Comparison of ENCODE assay signal across 1 cellular context in the genomic region with DNA sequence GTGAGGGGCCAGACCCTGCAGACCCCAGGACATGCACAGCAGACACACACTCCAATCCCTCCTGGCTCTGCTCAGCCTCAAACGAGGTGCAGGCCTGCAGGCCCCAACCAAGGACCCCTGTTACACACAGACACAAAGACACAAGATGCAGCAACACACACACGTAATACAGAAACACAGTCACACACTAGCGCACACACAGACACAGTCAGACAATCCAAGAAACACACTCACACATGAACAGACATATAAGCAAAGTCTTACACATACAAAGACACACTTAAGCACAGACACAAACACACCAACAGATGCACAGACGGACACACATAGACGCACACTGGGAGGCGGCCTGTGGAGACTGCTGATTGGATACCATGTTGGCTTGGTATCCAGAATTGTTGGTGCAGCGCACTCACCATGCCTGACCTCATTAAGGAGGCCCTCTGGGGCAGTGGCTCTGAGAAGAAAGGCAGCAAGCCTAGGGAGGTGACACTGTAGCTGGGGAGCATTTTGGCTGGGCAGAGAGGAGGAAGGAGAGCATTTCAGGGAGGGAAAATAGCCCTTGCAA.
TF ChIP-seq lines count a peak whose summit lies in the region.

No MANE protein-coding gene starts in this region.

TF ChIP-seq in WTC11, 78 proteins besides CTCF, POLR2A, EP300 and RAD21:
- TF ChIP-seq NFE2L1 (CRISPR knock-in tag; IDR thresholded peaks at IDR 0.05): no peak
- TF ChIP-seq ZNF219 (CRISPR knock-in tag; IDR thresholded peaks at IDR 0.05; ENCODE audit: borderline replicate concordance): no peak
- TF ChIP-seq, protein P1, sequence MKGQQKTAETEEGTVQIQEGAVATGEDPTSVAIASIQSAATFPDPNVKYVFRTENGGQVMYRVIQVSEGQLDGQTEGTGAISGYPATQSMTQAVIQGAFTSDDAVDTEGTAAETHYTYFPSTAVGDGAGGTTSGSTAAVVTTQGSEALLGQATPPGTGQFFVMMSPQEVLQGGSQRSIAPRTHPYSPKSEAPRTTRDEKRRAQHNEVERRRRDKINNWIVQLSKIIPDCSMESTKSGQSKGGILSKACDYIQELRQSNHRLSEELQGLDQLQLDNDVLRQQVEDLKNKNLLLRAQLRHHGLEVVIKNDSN (CRISPR knock-in tag; IDR thresholded peaks at IDR 0.05): no peak
